Comparison of ENCODE assay signal across 26 cellular contexts in genomic region chr2:27186613-27187345, GRCh38. TPM values are rescaled to one million over a fixed set of nuclear protein-coding genes. Genes with fewer than 3 reads are reported as not detected.
"Had no signal": no experiment of that assay in that cellular context is flagged by ENCODE, and none has a peak within 500 bp of the region (broad histone marks: within the 10 kb centered on the region; RNA-seq: fewer than 3 reads in every experiment).

No MANE protein-coding gene starts in this region.

- H3K4me3 ChIP-seq: left lung, right atrium auricular region, thoracic aorta had no signal

- DNase-seq: activated CD4-positive, alpha-beta T cell treated with anti-CD3 and anti-CD28 coated beads, Interleukin-2, amount 10 ng/mL, durations not matched to agents 24 days and 14 days; activated CD8-positive, alpha-beta T cell treated with anti-CD3 and anti-CD28 coated beads for 36 hours; activated naive CD4-positive, alpha-beta T cell treated with anti-CD3 and anti-CD28 coated beads for 36 hours; activated T-cell treated with anti-CD3 and anti-CD28 coated beads, Interleukin-2, amount 50 U/mL, for 1 hour; brain microvascular endothelial cell; central memory CD4-positive, alpha-beta T cell; endodermal cell; foreskin fibroblast; glutamatergic neuron; kidney; left lung; nucleus accumbens; small intestine; stimulated activated CD4-positive, alpha-beta T cell treated with anti-CD3 and anti-CD28 coated beads, Interleukin-15, amount 100 ng/mL, for 24 hours; stimulated activated CD4-positive, alpha-beta T cell treated with anti-CD3 and anti-CD28 coated beads, Interleukin-4, amount 100 ng/mL, for 1 hour; stimulated activated naive CD8-positive, alpha-beta T cell treated with anti-CD3 and anti-CD28 coated beads, Interleukin-15, amount 100 ng/mL, for 72 hours; T-helper 9 cell had no signal

- FAIRE-seq: colon, kidney, small intestine had no signal

- H3K27me3 ChIP-seq: brain microvascular endothelial cell, left lung, right atrium auricular region had no signal

- ATAC-seq: activated CD8-positive, alpha-beta T cell treated with anti-CD3 and anti-CD28 coated beads for 36 hours; activated T-helper 17 cell treated with anti-CD3 and anti-CD28 coated beads, Interleukin-2, amount 50 U/mL, for 72 hours; left lung; stimulated activated naive CD8-positive, alpha-beta T cell treated with anti-CD3 and anti-CD28 coated beads, Interleukin-15, amount 100 ng/mL, for 72 hours had no signal

- H3K9me3 ChIP-seq: left lung, right atrium auricular region, thoracic aorta had no signal

- H3K27ac ChIP-seq: brain microvascular endothelial cell, epithelial cell of prostate had no signal

- H3K36me3 ChIP-seq: brain microvascular endothelial cell, left lung, right atrium auricular region, thoracic aorta had no signal

- H3K4me1 ChIP-seq: left lung had no signal

RNA-seq across cellular contexts. Expression of gene TCF23, which starts 38.0 kb away (rescaled TPM):
- total RNA-seq: activated CD4-positive, alpha-beta T cell treated with anti-CD3 and anti-CD28 coated beads, Interleukin-2, amount 10 ng/mL, durations not matched to agents 24 days and 14 days; activated CD8-positive, alpha-beta T cell treated with anti-CD3 and anti-CD28 coated beads for 36 hours; activated naive CD4-positive, alpha-beta T cell treated with anti-CD3 and anti-CD28 coated beads for 36 hours; activated T-helper 17 cell treated with anti-CD3 and anti-CD28 coated beads, Interleukin-2, amount 50 U/mL, for 72 hours; endodermal cell; lung microvascular endothelial cell; mesothelial cell of epicardium; right atrium auricular region; thoracic aorta had no signal

RNA-seq across cellular contexts. Expression of gene PRR30, which starts 47.6 kb away (rescaled TPM):
- total RNA-seq: activated CD4-positive, alpha-beta T cell treated with anti-CD3 and anti-CD28 coated beads, Interleukin-2, amount 10 ng/mL, durations not matched to agents 24 days and 14 days; activated CD8-positive, alpha-beta T cell treated with anti-CD3 and anti-CD28 coated beads for 36 hours; activated naive CD4-positive, alpha-beta T cell treated with anti-CD3 and anti-CD28 coated beads for 36 hours; activated T-helper 17 cell treated with anti-CD3 and anti-CD28 coated beads, Interleukin-2, amount 50 U/mL, for 72 hours; endodermal cell; kidney; left lung; lung microvascular endothelial cell; mesothelial cell of epicardium; posterior vena cava; right atrium auricular region; thoracic aorta; urinary bladder had no signal
- polyA plus RNA-seq: small intestine, urinary bladder had no signal
